ENCODE assay signal across 9 cellular contexts in genomic region chr4:147682755-147683154, GRCh38. TPM values are rescaled to one million over a fixed set of nuclear protein-coding genes. Genes with fewer than 3 reads are reported as not detected.
A peak's percentile ranks its signal among the peaks of the same experiment; 100 is the strongest.
DNase-seq lines count a peak whose midpoint lies in the region; ATAC-seq and TF ChIP-seq lines count a peak whose summit lies in the region.
"Had no signal": no experiment of that assay in that cellular context is flagged by ENCODE, and none has a peak within 500 bp of the region (broad histone marks: within the 10 kb centered on the region; RNA-seq: fewer than 3 reads in every experiment).

No MANE protein-coding gene starts in this region.

- H3K9me3 ChIP-seq in right atrium auricular region (no peaks in the 10 kb centered on the region), lower lobe of right lung (no peaks in the 10 kb centered on the region)

- H3K36me3 ChIP-seq in right atrium auricular region = no peaks in the 10 kb centered on the region
- peaks cover 13% of the 10 kb centered on the region for H3K36me3 ChIP-seq in lower lobe of right lung

- intact Hi-C loops in Right ventricle myocardium superior (cut with DNase I) (no loop called here), lower lobe of right lung (cut with DNase I) (no loop called here)

- peak overlapping the region; percentile 92 to 96 for H3K27ac ChIP-seq in right atrium auricular region
- no peak overlapping the region for H3K27ac ChIP-seq in lower lobe of right lung

- H3K4me3 ChIP-seq in right atrium auricular region = peak overlapping the region; percentile 85 to 86
- peak overlapping the region; percentile 82 for H3K4me3 ChIP-seq in astrocyte of the spinal cord (ENCODE audit: low read depth, low read length)
- H3K4me3 ChIP-seq in lower lobe of right lung = peak overlapping the region; percentile 89

- ATAC-seq in Right ventricle myocardium superior (ENCODE audit: poor library complexity) (no peak), lower lobe of right lung (no peak)

- H3K4me1 ChIP-seq in right atrium auricular region (peaks cover 0 to 27% of the 10 kb centered on the region in 2 donors), lower lobe of right lung (no peaks in the 10 kb centered on the region)

- no peaks in the 10 kb centered on the region for H3K27me3 ChIP-seq in right atrium auricular region
- H3K27me3 ChIP-seq in lower lobe of right lung (ENCODE audit: low read depth) = no peaks in the 10 kb centered on the region

- in situ Hi-C loops in astrocyte of the spinal cord (cut with HindIII; ENCODE audit: low sequenced_read_pairs) = no loop called here

- no peak for DNase-seq in right atrium auricular region (ENCODE audit: low spot score)
- DNase-seq in Right ventricle myocardium superior = no peak
- DNase-seq in astrocyte of the spinal cord (ENCODE audit: low read depth, low spot score) = no peak
- DNase-seq in lower lobe of right lung = no peak
- no peak for DNase-seq in NCI-H187 (lab: John Stamatoyannopoulos, UW)
- DNase-seq in D341Med (ENCODE audit: low spot score) = no peak
- DNase-seq in UCSD-AML1 (lab: John Stamatoyannopoulos, UW; ENCODE audit: unreplicated experiment) = no peak
- DNase-seq in iPS-NIHi7 (ENCODE audit: extremely low spot score) = no peak
- DNase-seq: KG1 had no signal

- TF ChIP-seq CTCF in right atrium auricular region (IDR thresholded peaks at IDR 0.05) (no peak), astrocyte of the spinal cord (IDR thresholded peaks at IDR 0.05; ENCODE audit: low read depth, low read length) (no peak), lower lobe of right lung (IDR thresholded peaks at IDR 0.05) (no peak)

RNA-seq across cellular contexts. Expression of gene PRMT9, which starts 1.2 kb away (rescaled TPM):
- total RNA-seq in right atrium auricular region (1 to 10 TPM; 5.0 to 5.2 TPM), Right ventricle myocardium superior (5.3 TPM), lower lobe of right lung (9.4 TPM)

RNA-seq across cellular contexts. Expression of gene ARHGAP10, which starts 49.1 kb away (rescaled TPM):
- 10 to 100 TPM; 36.1 to 43.5 TPM for total RNA-seq in right atrium auricular region
- total RNA-seq in Right ventricle myocardium superior = 64.0 TPM
- 26.4 TPM for total RNA-seq in lower lobe of right lung
